Comparison of ENCODE assay signal across 9 cellular contexts in genomic region chr7:120987280-120987679, GRCh38. TPM values are rescaled to one million over a fixed set of nuclear protein-coding genes. Genes with fewer than 3 reads are reported as not detected.
A peak's percentile ranks its signal among the peaks of the same experiment; 100 is the strongest.
DNase-seq lines count a peak whose midpoint lies in the region; ATAC-seq and TF ChIP-seq lines count a peak whose summit lies in the region.
"Had no signal": no experiment of that assay in that cellular context is flagged by ENCODE, and none has a peak within 500 bp of the region (broad histone marks: within the 10 kb centered on the region; RNA-seq: fewer than 3 reads in every experiment).

No MANE protein-coding gene starts in this region.

- DNase-seq in Calu3 = no peak
- no peak for DNase-seq in MM.1S
- DNase-seq in spleen = no peak
- no peak for DNase-seq in SKM-1 (lab: John Stamatoyannopoulos, UW; ENCODE audit: unreplicated experiment)
- no peak for DNase-seq in NCI-H774 (lab: John Stamatoyannopoulos, UW)

- no peak for TF ChIP-seq POLR2A in spleen (IDR thresholded peaks at IDR 0.05)

- no peaks in the 10 kb centered on the region for H3K9me2 ChIP-seq in MM.1S (replicated peaks; ENCODE audit: insufficient read depth, low read length)

- CTCF ChIA-PET in Calu3 (lab: Charles Lee) = interaction anchor here (0.9 to 3.6 kb wide), 3 partner anchors 9 to 121 kb away, joined by 3 to 27 read pairs (median 4); no protein-coding TSS in a partner anchor

- H3K9ac ChIP-seq in MM.1S (ENCODE audit: low read length) = no peak overlapping the region
- no peak overlapping the region for H3K9ac ChIP-seq in endocrine pancreas (ENCODE audit: control insufficient read depth, insufficient read depth, low read length)

- intact Hi-C loops in Calu3 (cut with micrococcal nuclease; ENCODE audit: unreplicated experiment) (loop anchor here (1.0 to 10.0 kb wide), 2 partner anchors 121 to 348 kb away; no protein-coding TSS in a partner anchor), spleen (cut with DNase I; ENCODE audit: low total_unique reads) (loop anchor here (5.0 kb wide), 1 partner anchor 95 kb away; no protein-coding TSS in a partner anchor)

- no peaks in the 10 kb centered on the region for H3K79me2 ChIP-seq in MM.1S (ENCODE audit: low read length)

- H3K9me3 ChIP-seq in MM.1S (replicated peaks; ENCODE audit: insufficient read depth, low read length) (no peaks in the 10 kb centered on the region), endocrine pancreas (ENCODE audit: control insufficient read depth, low read length) (no peaks in the 10 kb centered on the region), spleen (no peaks in the 10 kb centered on the region)

- H3K9me3 Mint-ChIP-seq in Calu3 (ENCODE audit: low read depth, unreplicated experiment) = no peaks in the 10 kb centered on the region

- H3K27me3 ChIP-seq in MM.1S (replicated peaks; ENCODE audit: insufficient read depth, low read length) = no peaks in the 10 kb centered on the region
- peaks cover 3% of the 10 kb centered on the region for H3K27me3 ChIP-seq in endocrine pancreas (ENCODE audit: control insufficient read depth, insufficient read depth, low read length)
- peaks cover 0 to 33% (median 5%) of the 10 kb centered on the region in 7 donors for H3K27me3 ChIP-seq in spleen (replicated peaks in 1 of 7)
- H3K27me3 ChIP-seq: foreskin keratinocyte had no signal

- H3K4me3 ChIP-seq in MM.1S (ENCODE audit: low read length) (no peak overlapping the region; the same call in 1 of the 2 replicates), endocrine pancreas (ENCODE audit: control insufficient read depth, insufficient read depth, low read length) (peak overlapping the region; percentile 84), spleen (peak overlapping the region in 3 of 8 donors; percentile 46 to 68 (median 48))

- H3K27me3 Mint-ChIP-seq in Calu3 (ENCODE audit: unreplicated experiment) = no peaks in the 10 kb centered on the region

- H3K4me2 ChIP-seq in MM.1S (ENCODE audit: low read depth, low read length) = peak overlapping the region; percentile 93; the same call in 1 of the 2 replicates

- H3K4me1 Mint-ChIP-seq in Calu3 (ENCODE audit: low read depth, unreplicated experiment) = peaks cover 22% of the 10 kb centered on the region

- no peak overlapping the region for H3K27ac Mint-ChIP-seq in Calu3 (ENCODE audit: unreplicated experiment)
- H3K27ac Mint-ChIP-seq: progenitor cell of endocrine pancreas had no signal

- TF ChIP-seq CTCF in Calu3 (IDR thresholded peaks at IDR 0.05; ENCODE audit: unreplicated experiment) (no peak), MM.1S (IDR thresholded peaks at IDR 0.05; ENCODE audit: low read length) (no peak), spleen (IDR thresholded peaks at IDR 0.05 in 8 of 11, conservative IDR thresholded peaks at IDR 0.05 in 3 of 11) (no peak)

- no TSS peak for BruUV-seq in Calu3 (replicated peaks; lab: Mats Ljungman, UMichigan)

- peaks cover 6% of the 10 kb centered on the region for H3K36me3 Mint-ChIP-seq in Calu3 (ENCODE audit: insufficient read depth, unreplicated experiment)

- ATAC-seq in HG03520 (IDR thresholded peaks at IDR 0.05; ENCODE audit: unreplicated experiment) = no peak

- WGBS in spleen, 5 donors = 0 to 1% (median 1%) methylated on average over 3 of the region's 3 CpGs

- peaks cover 37% of the 10 kb centered on the region for H3F3A ChIP-seq in MM.1S (ENCODE audit: insufficient read depth, low read length)

- no peaks in the 10 kb centered on the region for H4K20me1 ChIP-seq in MM.1S (ENCODE audit: insufficient read depth, low read length)

- H3K36me3 ChIP-seq in MM.1S (replicated peaks; ENCODE audit: insufficient read depth, low read length) (no peaks in the 10 kb centered on the region), endocrine pancreas (ENCODE audit: control insufficient read depth, insufficient read depth, low read length) (no peaks in the 10 kb centered on the region), spleen (no peaks in the 10 kb centered on the region)

- no peak overlapping the region for H2AFZ ChIP-seq in MM.1S (ENCODE audit: low read length)

- H3K27ac ChIP-seq in MM.1S (ENCODE audit: low read length) (no peak overlapping the region), spleen (peak overlapping the region in 7 of 8 donors; percentile 79 to 87 (median 84))
- H3K27ac ChIP-seq: foreskin keratinocyte had no signal

- H3K4me1 ChIP-seq in MM.1S (ENCODE audit: low read length) (peaks cover 28% of the 10 kb centered on the region), endocrine pancreas (ENCODE audit: control insufficient read depth, insufficient read depth, low read length) (peaks cover 4% of the 10 kb centered on the region), spleen (peaks cover 8 to 43% (median 22%) of the 10 kb centered on the region in 6 donors)

- H3K4me3 Mint-ChIP-seq in Calu3 (ENCODE audit: low read depth, unreplicated experiment) = peak overlapping the region; percentile 84

RNA-seq across cellular contexts. Expression of gene CPED1, which starts 1.2 kb away (rescaled TPM):
- total RNA-seq in Calu3 (2022) (0.24 and 0.76 TPM in 2 replicates), spleen (10 to 100 TPM; 32.3 to 81.6 (median 49.5) TPM)
- polyA plus RNA-seq in spleen = 1 to 10 TPM; 1.5 to 3.0 (median 2.8) TPM

RNA-seq across cellular contexts. Expression of gene ING3, which starts 36.7 kb away (rescaled TPM):
- 9.6 and 12.2 TPM in 2 replicates for total RNA-seq in Calu3 (2022)
- 10 to 100 TPM; 21.7 to 40.9 (median 31.9) TPM for total RNA-seq in spleen
- 10 to 100 TPM; 10.2 to 16.9 (median 10.6) TPM for polyA plus RNA-seq in spleen

Comparison
In these comparisons a context has a peak if more than half of its experiments do, and no peak if none do; other contexts are left out.
1. RNA of gene CPED1, which starts 1.2 kb away (total RNA-seq): 32.3 to 81.6 TPM in spleen; 0.24 to 0.76 TPM in Calu3; every median in the first group is over 10 times any median in the second.